Comparison of ENCODE assay signal across 17 cellular contexts in the genomic region with DNA sequence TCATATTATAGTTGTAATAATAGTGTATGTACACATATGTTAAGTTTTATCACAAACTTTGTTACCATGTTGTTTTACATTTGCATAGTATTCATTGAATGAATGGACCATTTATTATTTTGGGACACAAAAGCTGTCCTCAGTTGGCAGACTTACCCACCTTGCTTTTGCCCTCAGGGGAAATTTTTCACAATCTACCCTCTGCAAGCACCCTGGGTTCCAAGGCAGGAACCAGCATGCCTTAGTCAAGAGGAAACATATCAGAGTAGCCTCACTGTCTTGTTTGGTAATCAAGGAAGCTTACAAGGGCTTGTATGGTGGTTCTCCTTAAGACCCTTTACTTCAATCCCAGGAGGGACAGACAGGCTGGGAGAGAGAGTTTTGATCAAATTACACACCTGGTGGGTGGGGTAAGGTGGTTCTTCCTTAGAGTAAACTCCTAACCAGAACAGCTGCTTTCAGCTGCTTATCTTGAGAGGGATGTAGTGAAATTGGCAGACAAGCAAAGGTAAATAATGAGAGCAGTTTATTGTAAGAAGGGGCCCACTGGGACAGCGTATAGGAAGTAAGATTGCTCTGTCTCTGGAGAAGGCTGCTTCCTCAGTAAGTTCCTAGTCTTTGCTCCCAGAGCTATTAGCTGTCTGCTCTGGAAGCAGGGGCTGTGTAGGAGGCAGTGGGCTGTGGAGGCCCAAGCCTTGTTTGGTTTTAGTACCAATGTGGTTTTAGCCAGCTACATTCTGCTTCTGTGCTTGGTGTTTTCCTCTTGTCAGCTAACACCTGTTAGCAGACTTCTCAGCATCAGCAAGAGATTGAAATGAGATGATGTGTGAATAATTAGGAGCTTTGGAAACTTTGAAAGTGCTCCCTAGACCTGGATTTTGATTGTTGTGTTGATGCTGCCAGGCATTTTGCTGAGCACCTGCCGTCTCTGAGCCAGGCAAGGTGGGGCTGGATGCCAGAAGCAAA. TPM values are rescaled to one million over a fixed set of nuclear protein-coding genes. Genes with fewer than 3 reads are reported as not detected.
DNase-seq lines count a peak whose midpoint lies in the region; ATAC-seq, FAIRE-seq and TF ChIP-seq lines count a peak whose summit lies in the region.
"Had no signal": no experiment of that assay in that cellular context is flagged by ENCODE, and none has a peak within 500 bp of the region (broad histone marks: within the 10 kb centered on the region; RNA-seq: fewer than 3 reads in every experiment).

No MANE protein-coding gene starts in this region.

- H3K4me2 ChIP-seq in keratinocyte (ENCODE audit: control insufficient read depth, extremely low read depth, insufficient read depth, low read depth, low read length): peak overlapping the region; percentile 42

- intact Hi-C loops in MCF 10A (cut with micrococcal nuclease): no loop called here
- intact Hi-C loops in breast epithelium (cut with DNase I; ENCODE audit: low total_unique reads): no loop called here
- intact Hi-C loops in uterus (cut with DNase I; ENCODE audit: low total_unique reads): no loop called here

- TF ChIP-seq CTCF in MCF 10A (IDR thresholded peaks at IDR 0.05; ENCODE audit: unreplicated experiment): no peak
- TF ChIP-seq CTCF in breast epithelium (IDR thresholded peaks at IDR 0.05): no peak
- no peak for TF ChIP-seq CTCF in RWPE1 (conservative IDR thresholded peaks at IDR 0.05; ENCODE audit: low read depth)
- TF ChIP-seq CTCF in keratinocyte (optimal IDR thresholded peaks at IDR 0.05 in 1 of 3, IDR thresholded peaks at IDR 0.05 in 1 of 3, conservative IDR thresholded peaks at IDR 0.05 in 1 of 3; ENCODE audit: extremely low read depth in 1 of 3, insufficient read depth in 2 of 3, low read length in 3 of 3): no peak
- TF ChIP-seq CTCF in glutamatergic neuron (IDR thresholded peaks at IDR 0.05; ENCODE audit: partially characterized antibody, unreplicated experiment): no peak
- no peak for TF ChIP-seq CTCF in uterus (IDR thresholded peaks at IDR 0.05)

- H2AFZ ChIP-seq in keratinocyte (ENCODE audit: control insufficient read depth, low read length): no peak overlapping the region

- BruUV-seq in MCF 10A (replicated peaks; lab: Mats Ljungman, UMichigan): no TSS peak

- H3K4me3 Mint-ChIP-seq in MCF 10A (ENCODE audit: unreplicated experiment): no peak overlapping the region
- no peak overlapping the region for H3K4me3 Mint-ChIP-seq in glutamatergic neuron (ENCODE audit: unreplicated experiment)
- H3K4me3 Mint-ChIP-seq: dendritic cell treated with granulocyte-macrophage colony-stimulating factor and Interleukin-4, amounts not matched to agents 40 ng/mL and 50 ng/mL, for 4 days; IgD-negative memory B cell had no signal

- no peak overlapping the region for H3K9ac ChIP-seq in keratinocyte (ENCODE audit: control insufficient read depth, extremely low read depth, insufficient read depth, low read length)

- POLR2A ChIA-PET in MCF 10A (lab: Yijun Ruan, JAX): interaction anchor here (0.6 kb wide), 1 partner anchor 398 kb away, joined by 3 read pairs; no protein-coding TSS in a partner anchor
- POLR2A ChIA-PET in RWPE1 (lab: Yijun Ruan, JAX; ENCODE audit: low non-redundant PET): no interaction called here

- H3K27ac ChIP-seq in breast epithelium: peak overlapping the region in 1 of 2 donors; percentile 12
- H3K27ac ChIP-seq in RWPE1: no peak overlapping the region
- H3K27ac ChIP-seq in keratinocyte (ENCODE audit: control insufficient read depth, insufficient read depth, low read length): no peak overlapping the region
- H3K27ac ChIP-seq in uterus: no peak overlapping the region

- no peaks in the 10 kb centered on the region for H4K20me1 ChIP-seq in keratinocyte (ENCODE audit: control insufficient read depth, extremely low read depth, insufficient read depth, low read length)

- FAIRE-seq in keratinocyte (lab: Jason Lieb, UNC): peak; percentile 90
- FAIRE-seq: G401.6 had no signal

- H3K36me3 ChIP-seq in breast epithelium (peaks cover 4% of the 10 kb centered on the region), keratinocyte (ENCODE audit: control insufficient read depth in 2 of 2, extremely low read depth in 1 of 2, insufficient read depth in 2 of 2, low read length in 2 of 2) (peaks cover 11 to 12% of the 10 kb centered on the region in 2 experiments), H7 (replicated peaks; ENCODE audit: control insufficient read depth, insufficient read depth, low read length) (peaks cover 20% of the 10 kb centered on the region), uterus (no peaks in the 10 kb centered on the region)

- H3K36me3 Mint-ChIP-seq in MCF 10A (ENCODE audit: insufficient read depth, unreplicated experiment) (peaks cover 42% of the 10 kb centered on the region), glutamatergic neuron (ENCODE audit: unreplicated experiment) (peaks cover 5% of the 10 kb centered on the region)

- H3K9me3 ChIP-seq in breast epithelium (no peaks in the 10 kb centered on the region), keratinocyte (ENCODE audit: control insufficient read depth, low read depth, low read length) (no peaks in the 10 kb centered on the region), uterus (no peaks in the 10 kb centered on the region)
- H3K9me3 ChIP-seq: Caco-2 had no signal

- H3K4me3 ChIP-seq in breast epithelium: no peak overlapping the region
- H3K4me3 ChIP-seq in keratinocyte (ENCODE audit: control insufficient read depth in 2 of 3, extremely low read depth in 1 of 3, insufficient read depth in 2 of 3, low read depth in 1 of 3, low read length in 3 of 3): no peak overlapping the region
- H3K4me3 ChIP-seq in H7 (ENCODE audit: insufficient read depth, low read depth, low read length): no peak overlapping the region
- H3K4me3 ChIP-seq in uterus: no peak overlapping the region

- H3K27me3 ChIP-seq in breast epithelium (no peaks in the 10 kb centered on the region), keratinocyte (ENCODE audit: control insufficient read depth, extremely low read depth, insufficient read depth, low read length) (no peaks in the 10 kb centered on the region), H7 (ENCODE audit: control insufficient read depth, insufficient read depth, low read length) (no peaks in the 10 kb centered on the region), uterus (no peaks in the 10 kb centered on the region)

- TF ChIP-seq POLR2A in breast epithelium (IDR thresholded peaks at IDR 0.05) (no peak), uterus (IDR thresholded peaks at IDR 0.05) (no peak)

- no peaks in the 10 kb centered on the region for H3K4me1 ChIP-seq in breast epithelium
- H3K4me1 ChIP-seq in keratinocyte (ENCODE audit: control insufficient read depth, extremely low read depth, insufficient read depth, low read length): peaks cover 19% of the 10 kb centered on the region
- no peaks in the 10 kb centered on the region for H3K4me1 ChIP-seq in uterus

- CTCF ChIA-PET in MCF 10A (lab: Yijun Ruan, JAX) (interaction anchor here (0.6 kb wide), 1 partner anchor 142 kb away, joined by 3 read pairs; no protein-coding TSS in a partner anchor), RWPE1 (lab: Yijun Ruan, JAX) (interaction anchor here (0.7 kb wide), 1 partner anchor 62 kb away, joined by 3 read pairs; no protein-coding TSS in a partner anchor)

- H3K27ac Mint-ChIP-seq in MCF 10A (ENCODE audit: low read depth, unreplicated experiment) (no peak overlapping the region), glutamatergic neuron (ENCODE audit: unreplicated experiment) (no peak overlapping the region)
- H3K27ac Mint-ChIP-seq: dendritic cell treated with granulocyte-macrophage colony-stimulating factor and Interleukin-4, amounts not matched to agents 40 ng/mL and 50 ng/mL, for 4 days; IgD-negative memory B cell had no signal

- peaks cover 7% of the 10 kb centered on the region for H3K4me1 Mint-ChIP-seq in MCF 10A (ENCODE audit: insufficient read depth, unreplicated experiment)
- peaks cover 3% of the 10 kb centered on the region for H3K4me1 Mint-ChIP-seq in glutamatergic neuron (ENCODE audit: low read depth, unreplicated experiment)
- H3K4me1 Mint-ChIP-seq: IgD-negative memory B cell had no signal

- peak; percentile 66 for DNase-seq in MCF 10A (ENCODE audit: unreplicated experiment)
- no peak for DNase-seq in breast epithelium (ENCODE audit: low spot score in 2 of 2)
- DNase-seq in RWPE1 (ENCODE audit: low spot score): peak; percentile 53
- no peak for DNase-seq in keratinocyte (ENCODE audit: low read depth, low spot score)
- DNase-seq in H7: no peak
- DNase-seq in glutamatergic neuron: no peak
- no peak for DNase-seq in stimulated activated naive CD8-positive, alpha-beta T cell treated with anti-CD3 and anti-CD28 coated beads, Interleukin-15, Interleukin-2, amounts not matched to agents 100 U/mL and 50 U/mL, for 24 hours
- DNase-seq in uterus: no peak
- DNase-seq: HCEC 1CT, left cardiac atrium, NCI-H2081 treated with DMSO at 0.1 percent for 48 hours had no signal

- ATAC-seq in stimulated activated naive CD8-positive, alpha-beta T cell treated with anti-CD3 and anti-CD28 coated beads, Interleukin-15, Interleukin-2, amounts not matched to agents 100 U/mL and 50 U/mL, for 24 hours: no peak

- dilution Hi-C loops in keratinocyte (cut with MboI; ENCODE audit: extremely low pct_ligation_motif_present, low sequenced_read_pairs): no loop called here

- H3K79me2 ChIP-seq in keratinocyte (ENCODE audit: control insufficient read depth, insufficient read depth, low read length): no peaks in the 10 kb centered on the region

- H3K27me3 Mint-ChIP-seq in MCF 10A (ENCODE audit: insufficient read depth, unreplicated experiment) (no peaks in the 10 kb centered on the region), glutamatergic neuron (ENCODE audit: unreplicated experiment) (peaks cover 2% of the 10 kb centered on the region)
- H3K27me3 Mint-ChIP-seq: dendritic cell treated with granulocyte-macrophage colony-stimulating factor and Interleukin-4, amounts not matched to agents 40 ng/mL and 50 ng/mL, for 4 days; IgD-negative memory B cell had no signal

- H3K9me3 Mint-ChIP-seq in MCF 10A (ENCODE audit: unreplicated experiment) (no peaks in the 10 kb centered on the region), glutamatergic neuron (ENCODE audit: unreplicated experiment) (peaks cover 1% of the 10 kb centered on the region)
- H3K9me3 Mint-ChIP-seq: dendritic cell treated with granulocyte-macrophage colony-stimulating factor and Interleukin-4, amounts not matched to agents 40 ng/mL and 50 ng/mL, for 4 days; IgD-negative memory B cell had no signal

- peaks cover 2% of the 10 kb centered on the region for H3K9me1 ChIP-seq in keratinocyte (ENCODE audit: control insufficient read depth, extremely low read depth, insufficient read depth, low read length)

RNA-seq across cellular contexts. Expression of a gene that starts 31.1 kb away (rescaled TPM):
- total RNA-seq in MCF 10A (2022): 19.4 and 21.1 TPM in 2 replicates
- 10 to 100 TPM; 18.9 to 26.5 (median 25.8) TPM for total RNA-seq in breast epithelium
- polyA plus RNA-seq in keratinocyte: 3.5 to 6.0 TPM (median 4.8 TPM) in 3 replicates
- 4.3 TPM for polyA plus RNA-seq in keratinocyte (2011; ENCODE audit: low read depth)
- 5.1 and 5.7 TPM in 2 replicates for polyA plus RNA-seq in keratinocyte (2011; cell fraction: cytosol; rRNA removed)
- 10.7 and 11.3 TPM in 2 replicates for polyA plus RNA-seq in keratinocyte (2011; cell fraction: nucleus; rRNA removed)
- 6.0 and 6.3 TPM in 2 replicates for polyA plus RNA-seq in keratinocyte (2012; ENCODE audit: low replicate concordance)
- 5.3 to 17.4 TPM (median 9.7 TPM) in 3 replicates for polyA minus RNA-seq in keratinocyte
- polyA minus RNA-seq in keratinocyte (2011; cell fraction: cytosol; rRNA and poly(A)+ RNA removed): 3.1 TPM
- polyA minus RNA-seq in keratinocyte (2011; cell fraction: nucleus; rRNA and poly(A)+ RNA removed): 4.2 and 5.8 TPM in 2 replicates
- total RNA-seq in H7 (2014; rRNA removed; shearing (Covaris generic)): 12.7 and 15.6 TPM in 2 replicates
- total RNA-seq in glutamatergic neuron (ENCODE audit: unreplicated experiment): 36.2 TPM
- 10 to 100 TPM in 3 of 4 donors, 1 to 10 TPM in 1; 8.5 to 44.5 (median 27.3) TPM for total RNA-seq in uterus

RNA-seq across cellular contexts. Expression of a gene that starts 42.2 kb away (rescaled TPM):
- total RNA-seq in MCF 10A (2022) (0.27 TPM in 1 of 2 replicates, not detected in the other), breast epithelium (not detected), glutamatergic neuron (ENCODE audit: unreplicated experiment) (not detected), uterus (not detected)
- 0.14 to 0.32 TPM (median 0.20 TPM) in 3 replicates for polyA plus RNA-seq in keratinocyte
- polyA plus RNA-seq in keratinocyte (2011; ENCODE audit: low read depth): 4.5 TPM
- 0.12 and 0.29 TPM in 2 replicates for polyA plus RNA-seq in keratinocyte (2011; cell fraction: cytosol; rRNA removed)
- polyA plus RNA-seq in keratinocyte (2011; cell fraction: nucleus; rRNA removed): 0.56 TPM in 2 replicates
- 0.10 and 10.0 TPM in 2 replicates for polyA plus RNA-seq in keratinocyte (2012; ENCODE audit: low replicate concordance)
- polyA minus RNA-seq in keratinocyte: 0.35 to 1.5 TPM (median 0.43 TPM) in 3 replicates
- polyA minus RNA-seq in keratinocyte (2011; cell fraction: cytosol; rRNA and poly(A)+ RNA removed): not detected
- polyA minus RNA-seq in keratinocyte (2011; cell fraction: nucleus; rRNA and poly(A)+ RNA removed): 0.31 and 0.32 TPM in 2 replicates
- not detected in 2 replicates for total RNA-seq in H7 (2014; rRNA removed; shearing (Covaris generic))
- total RNA-seq: left cardiac atrium, renal cortical epithelial cell had no signal
- polyA plus RNA-seq: AG04450 had no signal

Comparison
In these comparisons a context has a peak if more than half of its experiments do, and no peak if none do; other contexts are left out.
1. DNase-seq: peak in MCF 10A (single experiment) and RWPE1 (single experiment); none in breast epithelium (0 of 2), keratinocyte (single experiment), H7 (single experiment), glutamatergic neuron (single experiment), stimulated activated naive CD8-positive, alpha-beta T cell treated with anti-CD3 and anti-CD28 coated beads, Interleukin-15, Interleukin-2, amounts not matched to agents 100 U/mL and 50 U/mL, for 24 hours (single experiment) and uterus (0 of 2).